In the genomic region with DNA sequence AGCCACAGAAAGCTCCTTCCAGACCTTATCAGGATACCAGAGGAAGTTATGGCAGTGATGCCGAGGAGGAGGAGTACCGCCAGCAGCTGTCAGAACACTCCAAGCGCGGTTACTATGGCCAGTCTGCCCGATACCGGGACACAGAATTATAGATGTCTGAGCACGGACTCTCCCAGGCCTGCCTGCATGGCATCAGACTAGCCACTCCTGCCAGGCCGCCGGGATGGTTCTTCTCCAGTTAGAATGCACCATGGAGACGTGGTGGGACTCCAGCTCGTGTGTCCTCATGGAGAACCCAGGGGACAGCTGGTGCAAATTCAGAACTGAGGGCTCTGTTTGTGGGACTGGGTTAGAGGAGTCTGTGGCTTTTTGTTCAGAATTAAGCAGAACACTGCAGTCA, we compare ENCODE assay signal across 9 cellular contexts.
"Had no signal": no experiment of that assay in that cellular context is flagged by ENCODE, and none has a peak within 500 bp of the region (broad histone marks: within the 10 kb centered on the region; RNA-seq: fewer than 3 reads in every experiment).

No MANE protein-coding gene starts in this region.

- ATAC-seq: esophagus mucosa had no signal

- DNase-seq: activated T-cell treated with anti-CD3 and anti-CD28 coated beads, Interleukin-2, amount 50 U/mL, for 1 hour; naive B cell; sigmoid colon; stimulated activated CD4-positive, alpha-beta T cell treated with anti-CD3 and anti-CD28 coated beads, Interleukin-12 subunit alpha, Interleukin-12 subunit beta, amount 100 ng/mL, for 4 hours; stimulated activated CD4-positive, alpha-beta T cell treated with anti-CD3 and anti-CD28 coated beads, Interleukin-2, amount 100 ng/mL, for 48 hours; T-helper 2 cell; thyroid gland; uterus had no signal
